In the genomic region with DNA sequence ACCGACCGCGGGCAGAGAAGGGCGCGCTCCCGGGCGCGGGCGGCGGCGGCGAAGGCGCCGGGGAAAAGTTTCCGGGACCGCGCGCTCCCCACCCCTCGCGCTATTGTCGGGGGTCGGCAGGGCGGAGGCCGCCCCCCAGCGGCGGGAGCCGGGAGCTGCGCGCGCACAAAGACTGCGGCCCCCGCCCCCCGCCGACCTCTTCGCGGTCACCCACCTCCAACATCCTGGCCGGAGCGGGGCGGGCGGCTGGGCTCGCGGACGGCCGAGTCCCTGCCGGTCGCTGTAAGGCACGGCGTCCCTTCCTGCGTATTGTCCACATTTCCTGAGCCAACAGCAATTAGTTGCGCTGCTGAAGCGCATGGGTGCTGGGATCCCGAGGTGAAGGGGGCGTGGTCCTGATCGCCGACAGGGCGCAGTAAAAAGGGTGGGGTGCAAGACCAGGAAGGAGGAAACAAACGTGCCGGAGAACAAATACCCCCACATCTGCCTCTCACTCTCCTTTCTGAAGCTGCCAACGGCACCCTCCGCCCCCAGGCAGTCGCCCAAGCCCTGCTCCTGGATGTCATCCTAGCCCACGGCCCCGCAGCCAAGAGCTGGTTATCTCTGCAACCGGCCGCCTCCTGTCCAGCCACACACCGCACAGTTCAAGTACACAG, we compare ENCODE assay signal across 1 cellular context.
TF ChIP-seq lines count a peak whose summit lies in the region.

A gene with protein sequence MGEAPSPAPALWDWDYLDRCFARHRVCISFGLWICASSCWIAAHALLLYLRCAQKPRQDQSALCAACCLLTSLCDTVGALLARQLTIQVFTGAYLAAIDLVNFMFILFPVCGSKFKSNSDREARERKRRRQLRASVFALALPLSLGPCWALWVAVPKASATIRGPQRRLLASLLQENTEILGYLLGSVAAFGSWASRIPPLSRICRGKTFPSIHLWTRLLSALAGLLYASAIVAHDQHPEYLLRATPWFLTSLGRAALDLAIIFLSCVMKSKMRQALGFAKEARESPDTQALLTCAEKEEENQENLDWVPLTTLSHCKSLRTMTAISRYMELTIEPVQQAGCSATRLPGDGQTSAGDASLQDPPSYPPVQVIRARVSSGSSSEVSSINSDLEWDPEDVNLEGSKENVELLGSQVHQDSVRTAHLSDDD (minus strand): TSS at position 71 of the 656 bp plus-strand sequence. CDS start 204 bp downstream, outside the sequence.

TF ChIP-seq in SK-N-SH, 30 proteins besides CTCF, POLR2A, EP300 and RAD21 (continued from another document):
- TF ChIP-seq, protein P1, sequence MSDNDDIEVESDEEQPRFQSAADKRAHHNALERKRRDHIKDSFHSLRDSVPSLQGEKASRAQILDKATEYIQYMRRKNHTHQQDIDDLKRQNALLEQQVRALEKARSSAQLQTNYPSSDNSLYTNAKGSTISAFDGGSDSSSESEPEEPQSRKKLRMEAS (IDR thresholded peaks at IDR 0.05; ENCODE audit: low read depth), result peak; percentile 50; the same call in 1 of the 2 replicates
- TF ChIP-seq MEF2A (IDR thresholded peaks at IDR 0.05; ENCODE audit: borderline replicate concordance, low read depth) (no peak), RXRA (IDR thresholded peaks at IDR 0.05; ENCODE audit: borderline replicate concordance, low read depth) (no peak), SIN3A (IDR thresholded peaks at IDR 0.05; ENCODE audit: borderline replicate concordance, low read depth, low read length) (peak; percentile 83; the same call in 1 of the 2 replicates), GABPA (IDR thresholded peaks at IDR 0.05; ENCODE audit: low read depth) (peak; percentile 44; the same call in 1 of the 2 replicates), YY1 (IDR thresholded peaks at IDR 0.05; ENCODE audit: low read depth) (no peak), RFX5 (IDR thresholded peaks at IDR 0.05; ENCODE audit: low read length) (no peak), NFIC (IDR thresholded peaks at IDR 0.05; ENCODE audit: borderline replicate concordance) (no peak), GATA2 (CRISPR knock-in tag; IDR thresholded peaks at IDR 0.05) (peak; percentile 30; the same call in 1 of the 2 replicates), TEAD4 (IDR thresholded peaks at IDR 0.05; ENCODE audit: borderline replicate concordance, insufficient read depth) (no peak), FOSL2 (IDR thresholded peaks at IDR 0.05; ENCODE audit: borderline replicate concordance, low read depth) (no peak), JUND (IDR thresholded peaks at IDR 0.05) (no peak), FOXM1 (IDR thresholded peaks at IDR 0.05; ENCODE audit: low read depth) (no peak), ELF1 (IDR thresholded peaks at IDR 0.05) (no peak; the same call in 1 of the 2 replicates), EZH2phosphoT487 (IDR thresholded peaks at IDR 0.05; ENCODE audit: borderline replicate concordance, low read depth) (no peak), TAF1 (IDR thresholded peaks at IDR 0.05; ENCODE audit: borderline replicate concordance, low read depth, low read length) (no peak; the same call in 1 of the 2 replicates), NRF1 (IDR thresholded peaks at IDR 0.05; ENCODE audit: low read depth, low read length) (peak; percentile 40; the same call in 1 of the 2 replicates), FOXJ3 (CRISPR knock-in tag; IDR thresholded peaks at IDR 0.05) (no peak), SMC3 (IDR thresholded peaks at IDR 0.05; ENCODE audit: low read depth, low read length) (peak; percentile 20; the same call in 1 of the 2 replicates)
- TF ChIP-seq, protein P2, sequence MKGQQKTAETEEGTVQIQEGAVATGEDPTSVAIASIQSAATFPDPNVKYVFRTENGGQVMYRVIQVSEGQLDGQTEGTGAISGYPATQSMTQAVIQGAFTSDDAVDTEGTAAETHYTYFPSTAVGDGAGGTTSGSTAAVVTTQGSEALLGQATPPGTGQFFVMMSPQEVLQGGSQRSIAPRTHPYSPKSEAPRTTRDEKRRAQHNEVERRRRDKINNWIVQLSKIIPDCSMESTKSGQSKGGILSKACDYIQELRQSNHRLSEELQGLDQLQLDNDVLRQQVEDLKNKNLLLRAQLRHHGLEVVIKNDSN (IDR thresholded peaks at IDR 0.05; ENCODE audit: borderline replicate concordance, low read depth), result no peak
- TF ChIP-seq, protein P3, sequence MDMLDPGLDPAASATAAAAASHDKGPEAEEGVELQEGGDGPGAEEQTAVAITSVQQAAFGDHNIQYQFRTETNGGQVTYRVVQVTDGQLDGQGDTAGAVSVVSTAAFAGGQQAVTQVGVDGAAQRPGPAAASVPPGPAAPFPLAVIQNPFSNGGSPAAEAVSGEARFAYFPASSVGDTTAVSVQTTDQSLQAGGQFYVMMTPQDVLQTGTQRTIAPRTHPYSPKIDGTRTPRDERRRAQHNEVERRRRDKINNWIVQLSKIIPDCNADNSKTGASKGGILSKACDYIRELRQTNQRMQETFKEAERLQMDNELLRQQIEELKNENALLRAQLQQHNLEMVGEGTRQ (IDR thresholded peaks at IDR 0.05; ENCODE audit: borderline replicate concordance, low read depth, low read length), result no peak
- TF ChIP-seq, protein P4, sequence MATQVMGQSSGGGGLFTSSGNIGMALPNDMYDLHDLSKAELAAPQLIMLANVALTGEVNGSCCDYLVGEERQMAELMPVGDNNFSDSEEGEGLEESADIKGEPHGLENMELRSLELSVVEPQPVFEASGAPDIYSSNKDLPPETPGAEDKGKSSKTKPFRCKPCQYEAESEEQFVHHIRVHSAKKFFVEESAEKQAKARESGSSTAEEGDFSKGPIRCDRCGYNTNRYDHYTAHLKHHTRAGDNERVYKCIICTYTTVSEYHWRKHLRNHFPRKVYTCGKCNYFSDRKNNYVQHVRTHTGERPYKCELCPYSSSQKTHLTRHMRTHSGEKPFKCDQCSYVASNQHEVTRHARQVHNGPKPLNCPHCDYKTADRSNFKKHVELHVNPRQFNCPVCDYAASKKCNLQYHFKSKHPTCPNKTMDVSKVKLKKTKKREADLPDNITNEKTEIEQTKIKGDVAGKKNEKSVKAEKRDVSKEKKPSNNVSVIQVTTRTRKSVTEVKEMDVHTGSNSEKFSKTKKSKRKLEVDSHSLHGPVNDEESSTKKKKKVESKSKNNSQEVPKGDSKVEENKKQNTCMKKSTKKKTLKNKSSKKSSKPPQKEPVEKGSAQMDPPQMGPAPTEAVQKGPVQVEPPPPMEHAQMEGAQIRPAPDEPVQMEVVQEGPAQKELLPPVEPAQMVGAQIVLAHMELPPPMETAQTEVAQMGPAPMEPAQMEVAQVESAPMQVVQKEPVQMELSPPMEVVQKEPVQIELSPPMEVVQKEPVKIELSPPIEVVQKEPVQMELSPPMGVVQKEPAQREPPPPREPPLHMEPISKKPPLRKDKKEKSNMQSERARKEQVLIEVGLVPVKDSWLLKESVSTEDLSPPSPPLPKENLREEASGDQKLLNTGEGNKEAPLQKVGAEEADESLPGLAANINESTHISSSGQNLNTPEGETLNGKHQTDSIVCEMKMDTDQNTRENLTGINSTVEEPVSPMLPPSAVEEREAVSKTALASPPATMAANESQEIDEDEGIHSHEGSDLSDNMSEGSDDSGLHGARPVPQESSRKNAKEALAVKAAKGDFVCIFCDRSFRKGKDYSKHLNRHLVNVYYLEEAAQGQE (IDR thresholded peaks at IDR 0.05; ENCODE audit: low read depth, low read length), result no peak
- TF ChIP-seq, protein P5, sequence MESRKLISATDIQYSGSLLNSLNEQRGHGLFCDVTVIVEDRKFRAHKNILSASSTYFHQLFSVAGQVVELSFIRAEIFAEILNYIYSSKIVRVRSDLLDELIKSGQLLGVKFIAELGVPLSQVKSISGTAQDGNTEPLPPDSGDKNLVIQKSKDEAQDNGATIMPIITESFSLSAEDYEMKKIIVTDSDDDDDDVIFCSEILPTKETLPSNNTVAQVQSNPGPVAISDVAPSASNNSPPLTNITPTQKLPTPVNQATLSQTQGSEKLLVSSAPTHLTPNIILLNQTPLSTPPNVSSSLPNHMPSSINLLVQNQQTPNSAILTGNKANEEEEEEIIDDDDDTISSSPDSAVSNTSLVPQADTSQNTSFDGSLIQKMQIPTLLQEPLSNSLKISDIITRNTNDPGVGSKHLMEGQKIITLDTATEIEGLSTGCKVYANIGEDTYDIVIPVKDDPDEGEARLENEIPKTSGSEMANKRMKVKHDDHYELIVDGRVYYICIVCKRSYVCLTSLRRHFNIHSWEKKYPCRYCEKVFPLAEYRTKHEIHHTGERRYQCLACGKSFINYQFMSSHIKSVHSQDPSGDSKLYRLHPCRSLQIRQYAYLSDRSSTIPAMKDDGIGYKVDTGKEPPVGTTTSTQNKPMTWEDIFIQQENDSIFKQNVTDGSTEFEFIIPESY (IDR thresholded peaks at IDR 0.05; ENCODE audit: borderline replicate concordance, low read depth), result no peak
- TF ChIP-seq, protein P6, sequence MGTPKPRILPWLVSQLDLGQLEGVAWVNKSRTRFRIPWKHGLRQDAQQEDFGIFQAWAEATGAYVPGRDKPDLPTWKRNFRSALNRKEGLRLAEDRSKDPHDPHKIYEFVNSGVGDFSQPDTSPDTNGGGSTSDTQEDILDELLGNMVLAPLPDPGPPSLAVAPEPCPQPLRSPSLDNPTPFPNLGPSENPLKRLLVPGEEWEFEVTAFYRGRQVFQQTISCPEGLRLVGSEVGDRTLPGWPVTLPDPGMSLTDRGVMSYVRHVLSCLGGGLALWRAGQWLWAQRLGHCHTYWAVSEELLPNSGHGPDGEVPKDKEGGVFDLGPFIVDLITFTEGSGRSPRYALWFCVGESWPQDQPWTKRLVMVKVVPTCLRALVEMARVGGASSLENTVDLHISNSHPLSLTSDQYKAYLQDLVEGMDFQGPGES (IDR thresholded peaks at IDR 0.05; ENCODE audit: low read depth, low read length), result no peak
